Comparison of ENCODE assay signal across 10 cellular contexts in genomic region chr2:152647417-152648010, GRCh38.
DNase-seq lines count a peak whose midpoint lies in the region; ATAC-seq, FAIRE-seq and TF ChIP-seq lines count a peak whose summit lies in the region.
"Had no signal": no experiment of that assay in that cellular context is flagged by ENCODE, and none has a peak within 500 bp of the region (broad histone marks: within the 10 kb centered on the region; RNA-seq: fewer than 3 reads in every experiment).

No MANE protein-coding gene starts in this region.

- no peak overlapping the region for H4K91ac ChIP-seq in H9 (ENCODE audit: insufficient read length, low read depth, low read length)

- peaks cover 6% of the 10 kb centered on the region for H3K36me3 Mint-ChIP-seq in activated CD4-positive, alpha-beta memory T cell treated with anti-CD3 and anti-CD28 coated beads for 36 hours
- H3K36me3 Mint-ChIP-seq in H9 (ENCODE audit: insufficient read depth in 1 of 3, low read depth in 3 of 3), result peaks cover 4 to 31% (median 19%) of the 10 kb centered on the region in 3 experiments; a peak in 6 of 7 replicates
- H3K36me3 Mint-ChIP-seq: naive B cell had no signal

- no peak overlapping the region for H2BK12ac ChIP-seq in H9 (ENCODE audit: insufficient read length, low read depth, low read length)

- H3K4me1 Mint-ChIP-seq in activated CD4-positive, alpha-beta memory T cell treated with anti-CD3 and anti-CD28 coated beads for 36 hours (ENCODE audit: low read depth), result no peaks in the 10 kb centered on the region
- H3K4me1 Mint-ChIP-seq in H9, result peaks cover 11 to 41% of the 10 kb centered on the region in 2 experiments
- H3K4me1 Mint-ChIP-seq: naive B cell had no signal

- H3K9me3 Mint-ChIP-seq in activated CD4-positive, alpha-beta memory T cell treated with anti-CD3 and anti-CD28 coated beads for 36 hours, result no peaks in the 10 kb centered on the region
- H3K9me3 Mint-ChIP-seq in H9, result no peaks in the 10 kb centered on the region
- H3K9me3 Mint-ChIP-seq: naive B cell had no signal

- H3K9me3 ChIP-seq in mammary epithelial cell (replicated peaks; ENCODE audit: insufficient read depth, low read length) (no peaks in the 10 kb centered on the region), HepG2 (ENCODE audit: low read length) (no peaks in the 10 kb centered on the region), transverse colon (no peaks in the 10 kb centered on the region), H9 (ENCODE audit: control insufficient read depth, low read depth, low read length) (no peaks in the 10 kb centered on the region)
- H3K9me3 ChIP-seq: A549 had no signal

- no peak overlapping the region for H2BK120ac ChIP-seq in H9 (ENCODE audit: low read depth, low read length, poor library complexity, severe bottlenecking)

- dilution Hi-C loops in mammary epithelial cell (cut with HindIII; ENCODE audit: low sequenced_read_pairs), result no loop called here

- peak overlapping the region; percentile 29 for H3K27ac ChIP-seq in mammary epithelial cell (ENCODE audit: insufficient read depth, low read depth, low read length)
- no peak overlapping the region for H3K27ac ChIP-seq in HepG2 (ENCODE audit: extremely low read length, insufficient read depth, low read length)
- peak overlapping the region; percentile 19 to 55 (median 38) for H3K27ac ChIP-seq in transverse colon
- H3K27ac ChIP-seq in H9 (ENCODE audit: insufficient read length, low read depth, low read length), result no peak overlapping the region
- H3K27ac ChIP-seq: A549 had no signal

- H3K23me2 ChIP-seq in H9 (ENCODE audit: insufficient read length, low read depth, low read length, poor library complexity, severe bottlenecking), result no peaks in the 10 kb centered on the region

- peak; percentile 19 for DNase-seq in NCI-H82 (lab: John Stamatoyannopoulos, UW)
- DNase-seq in NCI-H82 treated with DMSO at 0.1 percent for 48 hours (lab: John Stamatoyannopoulos, UW; ENCODE audit: unreplicated experiment), result no peak
- no peak for DNase-seq in mammary epithelial cell
- no peak for DNase-seq in HepG2 (ENCODE audit: low spot score)
- peak; percentile 63 for DNase-seq in transverse colon
- no peak for DNase-seq in activated CD4-positive, alpha-beta memory T cell treated with anti-CD3 and anti-CD28 coated beads for 36 hours
- no peak for DNase-seq in H9
- DNase-seq in activated gamma-delta T cell (lab: John Stamatoyannopoulos, UW), result no peak
- DNase-seq: naive B cell had no signal

- H2BK20ac ChIP-seq in H9 (ENCODE audit: low read depth, low read length, poor library complexity, severe bottlenecking), result no peak overlapping the region

- POLR2A ChIA-PET in HepG2 (lab: Yijun Ruan, JAX), result interaction anchor here (0.7 to 1.5 kb wide), 2 partner anchors 13 to 302 kb away, joined by 3 read pairs; no protein-coding TSS in a partner anchor
- POLR2A ChIA-PET in activated CD4-positive, alpha-beta memory T cell treated with anti-CD3 and anti-CD28 coated beads for 36 hours (lab: Charles Lee), result no interaction called here

- peaks cover 12% of the 10 kb centered on the region for H3K4me1 ChIP-seq in mammary epithelial cell (ENCODE audit: insufficient read depth, low read length)
- H3K4me1 ChIP-seq in HepG2 (ENCODE audit: insufficient read depth, low read length), result peaks cover 27% of the 10 kb centered on the region
- H3K4me1 ChIP-seq in transverse colon, result peaks cover 0 to 22% (median 14%) of the 10 kb centered on the region in 4 donors
- H3K4me1 ChIP-seq in H9 (ENCODE audit: insufficient read depth, low read length), result peaks cover 3% of the 10 kb centered on the region; the same call in 1 of the 2 replicates

- H4K20me1 ChIP-seq in mammary epithelial cell (ENCODE audit: insufficient read depth, low read length) (no peaks in the 10 kb centered on the region), HepG2 (ENCODE audit: insufficient read depth, low read length) (peaks cover 10% of the 10 kb centered on the region; the same call in 1 of the 2 replicates), H9 (ENCODE audit: control insufficient read depth, insufficient read depth, insufficient read length) (no peaks in the 10 kb centered on the region)

- intact Hi-C loops in mammary epithelial cell (cut with micrococcal nuclease) (no loop called here), HepG2 (cut with micrococcal nuclease; ENCODE audit: unreplicated experiment) (no loop called here), transverse colon (cut with DNase I; ENCODE audit: low total_unique reads) (no loop called here)
- intact Hi-C loops in activated CD4-positive, alpha-beta memory T cell treated with anti-CD3 and anti-CD28 coated beads for 36 hours (cut with micrococcal nuclease), result no loop called here

- no peak overlapping the region for H3K14ac ChIP-seq in H9 (ENCODE audit: insufficient read depth, low read length)

- no peak overlapping the region for H4K5ac ChIP-seq in H9 (ENCODE audit: insufficient read length, low read depth, low read length)

- H3K4ac ChIP-seq in H9 (ENCODE audit: low read depth, low read length), result no peak overlapping the region

- no peaks in the 10 kb centered on the region for H3K79me1 ChIP-seq in H9 (ENCODE audit: insufficient read depth, low read depth, low read length, poor library complexity, severe bottlenecking)

- H2AFZ ChIP-seq in mammary epithelial cell (ENCODE audit: low read depth, low read length) (no peak overlapping the region), HepG2 (ENCODE audit: low read length) (no peak overlapping the region), H9 (ENCODE audit: low read length) (no peak overlapping the region)

- H2BK15ac ChIP-seq in H9 (ENCODE audit: low read depth, low read length), result no peak overlapping the region

- CTCF ChIA-PET in mammary epithelial cell (lab: Charles Lee; ENCODE audit: low non-redundant PET) (interaction anchor here (1.1 kb wide), 1 partner anchor 471 kb away, joined by 3 read pairs; no protein-coding TSS in a partner anchor), HepG2 (lab: Yijun Ruan, JAX; ENCODE audit: low intra/inter-chr PET ratio, low total read pairs) (no interaction called here)
- CTCF ChIA-PET in activated CD4-positive, alpha-beta memory T cell treated with anti-CD3 and anti-CD28 coated beads for 36 hours (lab: Charles Lee), result interaction anchor here (1.1 to 2.4 kb wide), 2 partner anchors 12 to 16 kb away, joined by 4 to 9 read pairs; no protein-coding TSS in a partner anchor

- 41% methylated on average over 10 of the region's 10 CpGs for WGBS in mammary epithelial cell (ENCODE audit: low coverage, missing lambda C conversion rate)
- WGBS in HepG2 (ENCODE audit: low lambda C conversion rate), result 93% methylated on average over 10 of the region's 10 CpGs
- WGBS in transverse colon (ENCODE audit: low coverage in 1 of 2), 2 donors, result 41 to 59% methylated on average over 6 to 10 of the region's 10 CpGs
- WGBS in H9 (ENCODE audit: extremely low coverage, insufficient read length, low lambda C conversion rate), result no CpG with 5 or more reads among the region's 10 CpGs

- H3K79me2 ChIP-seq in mammary epithelial cell (ENCODE audit: insufficient read depth, low read length) (no peaks in the 10 kb centered on the region), HepG2 (ENCODE audit: insufficient read depth, low read length) (no peaks in the 10 kb centered on the region), H9 (ENCODE audit: insufficient read depth, low read length) (no peaks in the 10 kb centered on the region)

- TF ChIP-seq POLR2A in HepG2 (IDR thresholded peaks at IDR 0.05; ENCODE audit: insufficient read depth in 1 of 2, low read depth in 2 of 2, low read length in 2 of 2) (no peak), transverse colon (IDR thresholded peaks at IDR 0.05) (no peak)

- TF ChIP-seq EP300 in HepG2 (IDR thresholded peaks at IDR 0.05; ENCODE audit: low read depth in 2 of 2, low read length in 2 of 2), result no peak
- no peak for TF ChIP-seq EP300 in HepG2 (CRISPR knock-in tag; IDR thresholded peaks at IDR 0.05; ENCODE audit: borderline replicate concordance)
- TF ChIP-seq EP300 in transverse colon (IDR thresholded peaks at IDR 0.05; ENCODE audit: low read depth), result no peak

- H3K4me3 ChIP-seq in mammary epithelial cell (replicated peaks in 1 of 3; ENCODE audit: insufficient read depth in 1 of 3, low read depth in 2 of 3, low read length in 3 of 3) (no peak overlapping the region), HepG2 (replicated peaks in 1 of 3; ENCODE audit: insufficient read depth in 1 of 3, low read depth in 2 of 3, low read length in 3 of 3) (no peak overlapping the region), transverse colon (no peak overlapping the region)
- H3K4me3 ChIP-seq: A549 had no signal

- H2AK5ac ChIP-seq in H9 (ENCODE audit: insufficient read length, low read length), result no peak overlapping the region

- BruUV-seq in mammary epithelial cell (replicated peaks; lab: Mats Ljungman, UMichigan) (no TSS peak), HepG2 (replicated peaks; lab: Mats Ljungman, UMichigan) (no TSS peak)

- H3K18ac ChIP-seq in H9 (ENCODE audit: insufficient read length, low read depth, low read length), result no peak overlapping the region

- no peak overlapping the region for H2BK5ac ChIP-seq in H9 (ENCODE audit: insufficient read length, low read length)

- TF ChIP-seq RAD21 in HepG2 (CRISPR knock-in tag; IDR thresholded peaks at IDR 0.05), result no peak

- no peak overlapping the region for H4K8ac ChIP-seq in H9 (replicated peaks; ENCODE audit: insufficient read length, low read depth, low read length)

- peak; percentile 6 for ATAC-seq in HepG2

- no peak overlapping the region for H3K4me2 ChIP-seq in mammary epithelial cell (ENCODE audit: insufficient read depth, low read depth, low read length)
- no peak overlapping the region for H3K4me2 ChIP-seq in HepG2 (ENCODE audit: low read depth, low read length)
- no peak overlapping the region for H3K4me2 ChIP-seq in H9 (ENCODE audit: insufficient read depth, insufficient read length, low read length)
- H3K4me2 ChIP-seq: A549 had no signal

- in situ Hi-C loops in mammary epithelial cell (cut with MboI; ENCODE audit: low sequenced_read_pairs in 2 of 2) (loop anchor here (25.0 kb wide), 1 partner anchor 610 kb away; no protein-coding TSS in a partner anchor), HepG2 (cut with HindIII; ENCODE audit: extremely low pct_ligation_motif_present, low pct_unique_long_range_greater_than_20kb) (no loop called here), transverse colon (cut with MboI; ENCODE audit: low pct_ligation_motif_present in 1 of 4, low pct_unique_long_range_greater_than_20kb in 1 of 4, low sequenced_read_pairs in 3 of 4) (loop anchor here (25.0 kb wide), 1 partner anchor 610 kb away; no protein-coding TSS in a partner anchor)

- H3T11ph ChIP-seq in H9 (ENCODE audit: low read length), result no peak overlapping the region

- H3K27me3 ChIP-seq in mammary epithelial cell (ENCODE audit: insufficient read depth, low read length) (no peaks in the 10 kb centered on the region), HepG2 (ENCODE audit: control insufficient read depth in 1 of 2, insufficient read depth in 2 of 2, low read length in 2 of 2) (no peaks in the 10 kb centered on the region), transverse colon (no peaks in the 10 kb centered on the region), H9 (ENCODE audit: insufficient read depth, low read length) (no peaks in the 10 kb centered on the region)

- no peak overlapping the region for H3K4me3 Mint-ChIP-seq in activated CD4-positive, alpha-beta memory T cell treated with anti-CD3 and anti-CD28 coated beads for 36 hours
- no peak overlapping the region for H3K4me3 Mint-ChIP-seq in H9
- H3K4me3 Mint-ChIP-seq: naive B cell had no signal

- H3K23ac ChIP-seq in H9 (ENCODE audit: insufficient read length, low read depth, low read length), result no peak overlapping the region

- H3K36me3 ChIP-seq in mammary epithelial cell (ENCODE audit: insufficient read depth, low read length) (peaks cover 31% of the 10 kb centered on the region), HepG2 (replicated peaks in 1 of 2; ENCODE audit: control insufficient read depth in 1 of 2, insufficient read depth in 2 of 2, low read length in 2 of 2) (peaks cover 18 to 44% of the 10 kb centered on the region in 2 experiments), transverse colon (peaks cover 0 to 3% (median 0%) of the 10 kb centered on the region in 4 donors)

- no peak overlapping the region for H3K27ac Mint-ChIP-seq in activated CD4-positive, alpha-beta memory T cell treated with anti-CD3 and anti-CD28 coated beads for 36 hours
- peak overlapping the region in 1 of 3 experiments; percentile 96; a peak in 4 of 7 replicates for H3K27ac Mint-ChIP-seq in H9

- H3K56ac ChIP-seq in H9 (ENCODE audit: insufficient read length, low read depth, low read length), result no peak overlapping the region

- FAIRE-seq in HepG2 (lab: Jason Lieb, UNC), result no peak
- FAIRE-seq: A549 had no signal

- H3K9ac ChIP-seq in mammary epithelial cell (ENCODE audit: insufficient read depth, low read length), result no peak overlapping the region
- H3K9ac ChIP-seq in HepG2 (ENCODE audit: insufficient read depth, low read depth, low read length), result no peak overlapping the region
- no peak overlapping the region for H3K9ac ChIP-seq in H9 (ENCODE audit: extremely low read depth, insufficient read length, low read length)

- TF ChIP-seq CTCF in mammary epithelial cell (conservative IDR thresholded peaks at IDR 0.05 in 1 of 2, IDR thresholded peaks at IDR 0.05 in 1 of 2; ENCODE audit: extremely low read depth in 1 of 2, insufficient read depth in 1 of 2, low read depth in 1 of 2, low read length in 2 of 2) (no peak), HepG2 (CRISPR knock-in tag; IDR thresholded peaks at IDR 0.05) (no peak), transverse colon (IDR thresholded peaks at IDR 0.05) (no peak), H9 (conservative IDR thresholded peaks at IDR 0.05) (no peak)

- no peaks in the 10 kb centered on the region for H3K27me3 Mint-ChIP-seq in activated CD4-positive, alpha-beta memory T cell treated with anti-CD3 and anti-CD28 coated beads for 36 hours
- no peaks in the 10 kb centered on the region for H3K27me3 Mint-ChIP-seq in H9 (ENCODE audit: low read depth)
- H3K27me3 Mint-ChIP-seq: naive B cell had no signal

Comparison
In these comparisons a context has a peak if more than half of its experiments do, and no peak if none do; other contexts are left out.
1. DNase-seq: peak in NCI-H82 (single experiment) and transverse colon (single experiment); none in NCI-H82 treated with DMSO at 0.1 percent for 48 hours (single experiment), mammary epithelial cell (single experiment), HepG2 (single experiment), activated CD4-positive, alpha-beta memory T cell treated with anti-CD3 and anti-CD28 coated beads for 36 hours (single experiment), H9 (single experiment) and activated gamma-delta T cell (single experiment).
2. H3K27ac ChIP-seq: peak in mammary epithelial cell (single experiment) and transverse colon (4 of 4); none in HepG2 (single experiment) and H9 (single experiment).